9 cellular contexts compared by ENCODE assay signal in the genomic region with DNA sequence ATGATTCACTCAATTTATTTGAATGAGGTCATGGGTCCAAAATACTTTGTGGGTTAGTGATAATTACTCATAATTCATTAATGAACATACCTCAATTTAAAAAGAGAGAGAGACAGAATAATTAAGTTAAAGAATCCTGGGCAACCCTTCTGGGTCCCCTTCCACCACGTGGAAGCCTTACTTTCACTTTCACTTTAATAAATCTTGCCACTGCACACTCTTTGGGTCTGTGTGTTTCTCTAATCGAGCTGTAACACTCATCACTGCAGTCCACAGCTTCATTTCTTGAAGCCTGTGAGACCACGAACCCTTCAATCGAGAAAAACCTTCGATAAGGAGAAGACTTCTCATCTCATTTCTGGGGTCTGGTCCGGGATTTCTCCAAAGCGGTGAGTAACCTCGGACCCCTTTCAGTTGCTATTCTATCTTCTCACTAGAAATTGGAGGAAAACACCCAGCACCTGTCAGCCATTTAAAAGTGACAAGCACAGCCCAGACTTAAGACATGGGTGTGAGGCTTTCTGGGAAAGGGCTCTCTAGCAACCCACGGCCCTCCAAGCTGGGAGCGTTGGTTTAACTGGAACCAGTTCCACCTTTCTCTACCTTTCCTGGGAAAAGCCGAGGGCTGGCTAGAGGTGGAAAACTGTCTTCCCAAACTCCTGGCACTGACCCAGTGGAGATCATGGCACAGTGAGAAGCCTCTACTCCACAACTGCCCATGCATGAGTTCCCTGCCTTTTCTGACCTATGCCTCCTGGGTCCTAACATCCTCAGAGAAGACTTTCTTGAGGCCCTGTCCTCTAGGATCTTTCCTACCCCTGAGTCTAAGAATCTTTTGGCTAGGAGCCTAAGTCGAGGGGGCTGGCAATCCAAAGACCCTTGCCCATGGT.
A peak's percentile ranks its signal among the peaks of the same experiment; 100 is the strongest.
DNase-seq lines count a peak whose midpoint lies in the region; ATAC-seq, FAIRE-seq and TF ChIP-seq lines count a peak whose summit lies in the region.
"Had no signal": no experiment of that assay in that cellular context is flagged by ENCODE, and none has a peak within 500 bp of the region (broad histone marks: within the 10 kb centered on the region; RNA-seq: fewer than 3 reads in every experiment).

No MANE protein-coding gene starts in this region.

- H3K27ac Mint-ChIP-seq in natural killer cell: peak overlapping the region in 1 of 2 donors; percentile 59

- H3K4me3 ChIP-seq in bronchial epithelial cell (ENCODE audit: low read depth, low read length): no peak overlapping the region
- H3K4me3 ChIP-seq in H7 (ENCODE audit: insufficient read depth, low read depth, low read length): no peak overlapping the region

- H3K36me3 ChIP-seq in bronchial epithelial cell (ENCODE audit: control insufficient read depth, insufficient read depth, low read length): no peaks in the 10 kb centered on the region
- H3K36me3 ChIP-seq in H7 (replicated peaks; ENCODE audit: control insufficient read depth, insufficient read depth, low read length): no peaks in the 10 kb centered on the region

- no peaks in the 10 kb centered on the region for H3K27me3 Mint-ChIP-seq in natural killer cell (ENCODE audit: low read depth in 2 of 2)

- H3K4me3 Mint-ChIP-seq in natural killer cell: peak overlapping the region; percentile 56

- H3K27me3 ChIP-seq in bronchial epithelial cell (ENCODE audit: control insufficient read depth, insufficient read depth, low read length) (no peaks in the 10 kb centered on the region), H7 (ENCODE audit: control insufficient read depth, insufficient read depth, low read length) (no peaks in the 10 kb centered on the region)

- intact Hi-C loops in natural killer cell (cut with micrococcal nuclease): no loop called here
- intact Hi-C loops in posterior vena cava (cut with DNase I): no loop called here

- ATAC-seq in natural killer cell: peak; percentile 51 to 70 (median 66)

- no peaks in the 10 kb centered on the region for H3K9me3 Mint-ChIP-seq in natural killer cell

- peaks cover 4 to 19% of the 10 kb centered on the region in 2 donors for H3K4me1 Mint-ChIP-seq in natural killer cell

- H3K36me3 Mint-ChIP-seq in natural killer cell: no peaks in the 10 kb centered on the region

- DNase-seq in DMS79 treated with DMSO at 0.1 percent for 48 hours (lab: John Stamatoyannopoulos, UW): peak; percentile 77
- peak; percentile 50 for DNase-seq in LHCN-M2 (ENCODE audit: low read depth)
- peak; percentile 44 for DNase-seq in bronchial epithelial cell (ENCODE audit: low read depth)
- no peak for DNase-seq in natural killer cell
- no peak for DNase-seq in posterior vena cava (ENCODE audit: low spot score)
- DNase-seq in dedifferentiated amniotic fluid mesenchymal stem cell (ENCODE audit: extremely low spot score): no peak
- DNase-seq in SHP77 (lab: John Stamatoyannopoulos, UW): no peak
- DNase-seq in H7: no peak
- DNase-seq: NCI-H1048 had no signal

- TF ChIP-seq CTCF in bronchial epithelial cell (IDR thresholded peaks at IDR 0.05; ENCODE audit: insufficient read depth, low read length, severe bottlenecking) (no peak), natural killer cell (IDR thresholded peaks at IDR 0.05) (no peak)

- no peak for FAIRE-seq in bronchial epithelial cell (lab: Jason Lieb, UNC)

Comparison
In these comparisons a context has a peak if more than half of its experiments do, and no peak if none do; other contexts are left out.
1. DNase-seq: peak in DMS79 treated with DMSO at 0.1 percent for 48 hours (single experiment), LHCN-M2 (single experiment) and bronchial epithelial cell (single experiment); none in natural killer cell (single experiment), posterior vena cava (single experiment), dedifferentiated amniotic fluid mesenchymal stem cell (single experiment), SHP77 (0 of 2) and H7 (single experiment).